In the genomic region with DNA sequence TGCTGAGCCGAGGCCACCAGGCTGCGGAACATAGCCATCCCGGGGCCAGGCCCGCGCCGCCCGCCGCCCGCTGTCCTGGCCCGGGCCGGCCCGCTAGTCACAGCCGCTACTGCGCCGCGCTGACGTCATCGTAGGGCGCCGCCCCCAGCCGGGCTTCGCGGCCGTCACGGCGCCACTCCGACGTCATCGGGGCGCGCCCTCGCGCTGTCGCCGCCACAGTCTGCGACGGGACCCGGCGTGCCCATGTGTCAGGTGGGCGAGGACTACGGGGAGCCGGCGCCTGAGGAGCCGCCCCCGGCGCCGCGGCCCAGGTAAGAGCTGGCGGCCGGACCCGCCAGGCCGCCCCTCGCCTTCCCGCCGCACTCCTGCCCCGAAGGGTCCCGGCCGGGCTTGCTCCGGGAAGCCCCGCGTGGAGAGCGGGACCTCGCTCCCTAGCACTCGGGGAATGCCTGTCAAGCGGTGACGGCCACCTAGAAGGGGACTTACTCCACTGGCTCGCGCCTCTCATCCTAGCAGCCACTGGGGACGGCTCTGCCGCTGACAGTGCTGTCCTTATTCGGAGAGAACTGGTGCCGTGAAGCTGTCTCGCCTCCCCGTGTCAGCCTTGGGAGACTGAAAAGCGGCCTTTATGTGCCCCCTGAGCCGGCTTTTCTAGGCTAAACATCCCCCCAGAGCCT, we compare ENCODE assay signal across 8 cellular contexts. TPM values are rescaled to one million over a fixed set of nuclear protein-coding genes. Genes with fewer than 3 reads are reported as not detected.
DNase-seq lines count a peak whose midpoint lies in the region; ATAC-seq, FAIRE-seq and TF ChIP-seq lines count a peak whose summit lies in the region.

A gene (plus strand): TSS at position 216 of the 677 bp plus-strand sequence. CDS start 28 bp downstream, at position 244.
A gene with protein sequence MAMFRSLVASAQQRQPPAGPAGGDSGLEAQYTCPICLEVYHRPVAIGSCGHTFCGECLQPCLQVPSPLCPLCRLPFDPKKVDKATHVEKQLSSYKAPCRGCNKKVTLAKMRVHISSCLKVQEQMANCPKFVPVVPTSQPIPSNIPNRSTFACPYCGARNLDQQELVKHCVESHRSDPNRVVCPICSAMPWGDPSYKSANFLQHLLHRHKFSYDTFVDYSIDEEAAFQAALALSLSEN (minus strand): TSS at position 121 of the 677 bp plus-strand sequence. CDS start 83 bp downstream, at position 38.

- H3K9ac ChIP-seq in keratinocyte (ENCODE audit: control insufficient read depth, extremely low read depth, insufficient read depth, low read length): peak within 1 kb of the TSS; percentile 85

- no peak for FAIRE-seq in keratinocyte (lab: Jason Lieb, UNC)

- H3K27me3 ChIP-seq in keratinocyte (ENCODE audit: control insufficient read depth, extremely low read depth, insufficient read depth, low read length): no peaks in the 10 kb centered on the region

- peak within 1 kb of the TSS; percentile 58 for H3K27ac ChIP-seq in keratinocyte (ENCODE audit: control insufficient read depth, insufficient read depth, low read length)

- H4K20me1 ChIP-seq in keratinocyte (ENCODE audit: control insufficient read depth, extremely low read depth, insufficient read depth, low read length): no peaks in the 10 kb centered on the region

- peak within 1 kb of the TSS; percentile 92 to 97 (median 95) for H3K4me3 ChIP-seq in keratinocyte (ENCODE audit: control insufficient read depth in 2 of 3, extremely low read depth in 1 of 3, insufficient read depth in 2 of 3, low read depth in 1 of 3, low read length in 3 of 3)

- peak within 1 kb of the TSS; percentile 89 for H2AFZ ChIP-seq in keratinocyte (ENCODE audit: control insufficient read depth, low read length)

- DNase-seq in 8988T (peak; percentile 100), NCI-H226 (peak; percentile 85), cerebellar cortex (ENCODE audit: low spot score) (peak; percentile 78), keratinocyte (ENCODE audit: low read depth, low spot score) (no peak)
- peak; percentile 96 for DNase-seq in activated CD4-positive, CD25-positive, alpha-beta regulatory T cell treated with anti-CD3 and anti-CD28 coated beads, Interleukin-2, amount 50 U/mL, for 72 hours
- DNase-seq in stimulated activated CD4-positive, alpha-beta T cell treated with anti-CD3 and anti-CD28 coated beads, Interleukin-12 subunit alpha, Interleukin-12 subunit beta, amount 100 ng/mL, for 48 hours (ENCODE audit: low read depth in 2 of 3, low spot score in 1 of 3): peak; percentile 85 to 92 (median 90)

- H3K79me2 ChIP-seq in keratinocyte (ENCODE audit: control insufficient read depth, insufficient read depth, low read length): peaks cover 21% of the 10 kb centered on the region

- dilution Hi-C loops in keratinocyte (cut with MboI; ENCODE audit: extremely low pct_ligation_motif_present, low sequenced_read_pairs): no loop called here

- H3K4me1 ChIP-seq in keratinocyte (ENCODE audit: control insufficient read depth, extremely low read depth, insufficient read depth, low read length): peaks cover 9% of the 10 kb centered on the region

- ATAC-seq in GM18511 (IDR thresholded peaks at IDR 0.05; ENCODE audit: unreplicated experiment) (peak; percentile 65), HG03045 (IDR thresholded peaks at IDR 0.05; ENCODE audit: unreplicated experiment) (peak; percentile 63)

- H3K9me3 ChIP-seq in keratinocyte (ENCODE audit: control insufficient read depth, low read depth, low read length): no peaks in the 10 kb centered on the region

- H3K36me3 ChIP-seq in keratinocyte (ENCODE audit: control insufficient read depth in 2 of 2, extremely low read depth in 1 of 2, insufficient read depth in 2 of 2, low read length in 2 of 2): peaks cover 4 to 5% of the 10 kb centered on the region in 2 experiments

- no peaks in the 10 kb centered on the region for H3K9me1 ChIP-seq in keratinocyte (ENCODE audit: control insufficient read depth, extremely low read depth, insufficient read depth, low read length)

- TF ChIP-seq CTCF in keratinocyte (optimal IDR thresholded peaks at IDR 0.05 in 1 of 3, IDR thresholded peaks at IDR 0.05 in 1 of 3, conservative IDR thresholded peaks at IDR 0.05 in 1 of 3; ENCODE audit: extremely low read depth in 1 of 3, insufficient read depth in 2 of 3, low read length in 3 of 3): no peak

- peak within 1 kb of the TSS; percentile 91 for H3K4me2 ChIP-seq in keratinocyte (ENCODE audit: control insufficient read depth, extremely low read depth, insufficient read depth, low read depth, low read length)

RNA-seq across cellular contexts. Expression of the first gene that starts in this region (rescaled TPM):
- polyA plus RNA-seq in keratinocyte: 6.3 to 10.0 TPM (median 7.4 TPM) in 3 replicates
- polyA plus RNA-seq in keratinocyte (2011; ENCODE audit: low read depth): 13.6 TPM
- polyA plus RNA-seq in keratinocyte (2011; cell fraction: cytosol; rRNA removed): 2.6 and 8.7 TPM in 2 replicates
- 8.2 and 11.1 TPM in 2 replicates for polyA plus RNA-seq in keratinocyte (2011; cell fraction: nucleus; rRNA removed)
- polyA plus RNA-seq in keratinocyte (2012; ENCODE audit: low replicate concordance): 12.3 and 14.6 TPM in 2 replicates
- 5.0 to 9.6 TPM (median 5.2 TPM) in 3 replicates for polyA minus RNA-seq in keratinocyte
- polyA minus RNA-seq in keratinocyte (2011; cell fraction: cytosol; rRNA and poly(A)+ RNA removed): 29.7 TPM
- 6.5 and 7.2 TPM in 2 replicates for polyA minus RNA-seq in keratinocyte (2011; cell fraction: nucleus; rRNA and poly(A)+ RNA removed)

RNA-seq across cellular contexts. Expression of the second gene that starts in this region (rescaled TPM):
- polyA plus RNA-seq in keratinocyte: 3.2 to 4.7 TPM (median 3.4 TPM) in 3 replicates
- polyA plus RNA-seq in keratinocyte (2011; ENCODE audit: low read depth): 3.3 TPM
- 2.1 and 4.6 TPM in 2 replicates for polyA plus RNA-seq in keratinocyte (2011; cell fraction: cytosol; rRNA removed)
- 5.0 and 8.5 TPM in 2 replicates for polyA plus RNA-seq in keratinocyte (2011; cell fraction: nucleus; rRNA removed)
- 4.0 and 4.4 TPM in 2 replicates for polyA plus RNA-seq in keratinocyte (2012; ENCODE audit: low replicate concordance)
- 2.0 to 8.1 TPM (median 2.4 TPM) in 3 replicates for polyA minus RNA-seq in keratinocyte
- 10.2 TPM for polyA minus RNA-seq in keratinocyte (2011; cell fraction: cytosol; rRNA and poly(A)+ RNA removed)
- polyA minus RNA-seq in keratinocyte (2011; cell fraction: nucleus; rRNA and poly(A)+ RNA removed): 3.8 and 4.0 TPM in 2 replicates
